Comparison of ENCODE assay signal across 17 cellular contexts in genomic region chr10:50536617-50537252, GRCh38.
DNase-seq lines count a peak whose midpoint lies in the region; ATAC-seq, FAIRE-seq and TF ChIP-seq lines count a peak whose summit lies in the region.
"Had no signal": no experiment of that assay in that cellular context is flagged by ENCODE, and none has a peak within 500 bp of the region (broad histone marks: within the 10 kb centered on the region; RNA-seq: fewer than 3 reads in every experiment).

No MANE protein-coding gene starts in this region.

- no peak overlapping the region for H2BK15ac ChIP-seq in IMR-90 (ENCODE audit: low read depth, low read length)

- no peak for ATAC-seq in IMR-90 (ENCODE audit: low read depth)
- ATAC-seq: left colon had no signal

- no peak for TF ChIP-seq EP300 in sigmoid colon (IDR thresholded peaks at IDR 0.05)

- BruUV-seq in mammary epithelial cell (replicated peaks; lab: Mats Ljungman, UMichigan) (no TSS peak), MCF 10A (replicated peaks; lab: Mats Ljungman, UMichigan) (no TSS peak), IMR-90 (replicated peaks; lab: Mats Ljungman, UMichigan) (no TSS peak)

- H4K20me1 ChIP-seq in mammary epithelial cell (ENCODE audit: insufficient read depth, low read length) (no peaks in the 10 kb centered on the region), IMR-90 (ENCODE audit: insufficient read depth, low read length) (no peaks in the 10 kb centered on the region)

- in situ Hi-C loops in mammary epithelial cell (cut with MboI; ENCODE audit: low sequenced_read_pairs in 2 of 2) (no loop called here), IMR-90 (cut with MboI; ENCODE audit: low sequenced_read_pairs) (no loop called here)

- H2AFZ ChIP-seq in mammary epithelial cell (ENCODE audit: low read depth, low read length) (no peak overlapping the region), IMR-90 (replicated peaks; ENCODE audit: low read length, poor library complexity) (no peak overlapping the region)
- H2AFZ ChIP-seq: hepatocyte had no signal

- no peak overlapping the region for H3K9ac ChIP-seq in mammary epithelial cell (ENCODE audit: insufficient read depth, low read length)
- H3K9ac ChIP-seq in IMR-90 (ENCODE audit: low read depth, low read length) = no peak overlapping the region

- H3K4me2 ChIP-seq in mammary epithelial cell (ENCODE audit: insufficient read depth, low read depth, low read length) (no peak overlapping the region), IMR-90 (ENCODE audit: low read depth, low read length) (no peak overlapping the region)
- H3K4me2 ChIP-seq: hepatocyte had no signal

- H2BK5ac ChIP-seq in IMR-90 (ENCODE audit: low read depth, low read length, poor library complexity, severe bottlenecking) = no peak overlapping the region

- no peak overlapping the region for H2BK120ac ChIP-seq in IMR-90 (ENCODE audit: low read depth, low read length)

- no peaks in the 10 kb centered on the region for H3K36me3 Mint-ChIP-seq in MCF 10A (ENCODE audit: insufficient read depth, unreplicated experiment)
- H3K36me3 Mint-ChIP-seq: activated naive CD4-positive, alpha-beta T cell treated with anti-CD3 and anti-CD28 coated beads, Interleukin-2, amount 50 U/mL, for 72 hours had no signal

- peaks cover 7% of the 10 kb centered on the region for H3K4me1 ChIP-seq in mammary epithelial cell (ENCODE audit: insufficient read depth, low read length)
- H3K4me1 ChIP-seq in IMR-90 (ENCODE audit: control insufficient read depth, insufficient read depth, low read length) = peaks cover 2% of the 10 kb centered on the region; the same call in 1 of the 2 replicates
- H3K4me1 ChIP-seq in small intestine (ENCODE audit: control insufficient read depth in 2 of 2, insufficient read depth in 1 of 2, low read depth in 1 of 2, low read length in 1 of 2) = peaks cover 8 to 10% of the 10 kb centered on the region in 2 donors
- peaks cover 0 to 21% (median 2%) of the 10 kb centered on the region in 4 donors for H3K4me1 ChIP-seq in sigmoid colon

- peaks cover 11% of the 10 kb centered on the region for H3K4me1 Mint-ChIP-seq in MCF 10A (ENCODE audit: insufficient read depth, unreplicated experiment)

- no peak overlapping the region for H2BK20ac ChIP-seq in IMR-90 (ENCODE audit: low read depth, low read length)

- no peaks in the 10 kb centered on the region for H3K79me2 ChIP-seq in mammary epithelial cell (ENCODE audit: insufficient read depth, low read length)

- WGBS in mammary epithelial cell (ENCODE audit: low coverage, missing lambda C conversion rate) = 50% methylated on average over 1 of the region's 1 CpG
- no CpG with 5 or more reads among the region's 1 CpG for WGBS in IMR-90 (ENCODE audit: extremely low coverage in 2 of 2, insufficient read length in 1 of 2), 2 experiments
- 61 to 100% (median 95%) methylated on average over 1 of the region's 1 CpG for WGBS in small intestine, 3 donors
- 41 to 94% methylated on average over 1 of the region's 1 CpG for WGBS in sigmoid colon, 2 donors

- H3K9me1 ChIP-seq in IMR-90 (ENCODE audit: insufficient read depth, low read length) = no peaks in the 10 kb centered on the region

- no peak overlapping the region for H3K23ac ChIP-seq in IMR-90 (ENCODE audit: low read depth, low read length)

- CTCF ChIA-PET in mammary epithelial cell (lab: Charles Lee; ENCODE audit: low non-redundant PET) = no interaction called here
- CTCF ChIA-PET in MCF 10A (lab: Yijun Ruan, JAX) = no interaction called here
- CTCF ChIA-PET in IMR-90 (lab: Yijun Ruan, JAX) = no interaction called here

- H3K27me3 ChIP-seq in mammary epithelial cell (ENCODE audit: insufficient read depth, low read length) (no peaks in the 10 kb centered on the region), IMR-90 (ENCODE audit: control insufficient read depth, insufficient read depth, low read length) (no peaks in the 10 kb centered on the region), small intestine (ENCODE audit: control insufficient read depth in 2 of 2, insufficient read depth in 2 of 2, low read length in 2 of 2) (no peaks in the 10 kb centered on the region), sigmoid colon (no peaks in the 10 kb centered on the region)
- H3K27me3 ChIP-seq: hepatocyte had no signal

- no peak overlapping the region for H2AK9ac ChIP-seq in IMR-90 (replicated peaks; ENCODE audit: low read depth, low read length, poor library complexity)

- no peaks in the 10 kb centered on the region for H3K27me3 Mint-ChIP-seq in MCF 10A (ENCODE audit: insufficient read depth, unreplicated experiment)

- H3K36me3 ChIP-seq in mammary epithelial cell (ENCODE audit: insufficient read depth, low read length) (no peaks in the 10 kb centered on the region), IMR-90 (ENCODE audit: control insufficient read depth, insufficient read depth, low read length) (no peaks in the 10 kb centered on the region), small intestine (ENCODE audit: control insufficient read depth in 2 of 2, insufficient read depth in 2 of 2, low read length in 2 of 2) (no peaks in the 10 kb centered on the region), sigmoid colon (no peaks in the 10 kb centered on the region)
- H3K36me3 ChIP-seq: WERI-Rb-1 had no signal

- H2AK5ac ChIP-seq in IMR-90 (ENCODE audit: low read depth, low read length) = no peak overlapping the region

- H3K9me3 Mint-ChIP-seq in MCF 10A (ENCODE audit: unreplicated experiment) = no peaks in the 10 kb centered on the region
- H3K9me3 Mint-ChIP-seq: activated naive CD4-positive, alpha-beta T cell treated with anti-CD3 and anti-CD28 coated beads, Interleukin-2, amount 50 U/mL, for 72 hours had no signal

- FAIRE-seq in small intestine (lab: Jason Lieb, UNC) = peak; percentile 30
- FAIRE-seq: G401.6 had no signal

- intact Hi-C loops in mammary epithelial cell (cut with micrococcal nuclease) (no loop called here), MCF 10A (cut with micrococcal nuclease) (no loop called here), IMR-90 (cut with micrococcal nuclease) (no loop called here), sigmoid colon (cut with DNase I) (no loop called here)

- H3K27ac ChIP-seq in mammary epithelial cell (ENCODE audit: insufficient read depth, low read depth, low read length) (no peak overlapping the region), IMR-90 (ENCODE audit: insufficient read depth, low read length) (no peak overlapping the region), small intestine (ENCODE audit: low read depth in 1 of 2, low read length in 1 of 2) (no peak overlapping the region), sigmoid colon (no peak overlapping the region)
- H3K27ac ChIP-seq: hepatocyte, WERI-Rb-1 had no signal

- no peak for TF ChIP-seq RAD21 in IMR-90 (IDR thresholded peaks at IDR 0.05; ENCODE audit: low read length)

- H4K91ac ChIP-seq in IMR-90 (ENCODE audit: insufficient read depth, low read depth, low read length) = no peak overlapping the region

- dilution Hi-C loops in mammary epithelial cell (cut with HindIII; ENCODE audit: low sequenced_read_pairs) (no loop called here), IMR-90 (cut with HindIII; ENCODE audit: low sequenced_read_pairs, unreplicated experiment) (no loop called here)

- no peak overlapping the region for H3K18ac ChIP-seq in IMR-90 (ENCODE audit: low read depth, low read length)

- POLR2A ChIA-PET in MCF 10A (lab: Yijun Ruan, JAX) = interaction anchor here (1.0 kb wide), 1 partner anchor 85 kb away, joined by 3 read pairs; no protein-coding TSS in a partner anchor
- POLR2A ChIA-PET in IMR-90 (lab: Charles Lee; ENCODE audit: unreplicated experiment) = no interaction called here

- no peak overlapping the region for H3K4me3 Mint-ChIP-seq in MCF 10A (ENCODE audit: unreplicated experiment)

- TF ChIP-seq POLR2A in IMR-90 (IDR thresholded peaks at IDR 0.05; ENCODE audit: low read depth, low read length) (no peak), sigmoid colon (IDR thresholded peaks at IDR 0.05) (no peak)

- H3K27ac Mint-ChIP-seq in MCF 10A (ENCODE audit: low read depth, unreplicated experiment) = no peak overlapping the region

- no peak overlapping the region for H3K14ac ChIP-seq in IMR-90 (replicated peaks; ENCODE audit: low read depth, low read length)

- no peak for TF ChIP-seq CTCF in mammary epithelial cell (conservative IDR thresholded peaks at IDR 0.05 in 1 of 2, IDR thresholded peaks at IDR 0.05 in 1 of 2; ENCODE audit: extremely low read depth in 1 of 2, insufficient read depth in 1 of 2, low read depth in 1 of 2, low read length in 2 of 2)
- no peak for TF ChIP-seq CTCF in MCF 10A (IDR thresholded peaks at IDR 0.05; ENCODE audit: unreplicated experiment)
- TF ChIP-seq CTCF in IMR-90 (conservative IDR thresholded peaks at IDR 0.05; ENCODE audit: low read depth, low read length) = no peak
- no peak for TF ChIP-seq CTCF in epithelial cell of esophagus (IDR thresholded peaks at IDR 0.05; ENCODE audit: insufficient read depth, low read depth, low read length, missing control alignments)
- no peak for TF ChIP-seq CTCF in sigmoid colon (IDR thresholded peaks at IDR 0.05)

- no peak overlapping the region for H3K4ac ChIP-seq in IMR-90 (ENCODE audit: low read depth, low read length)

- H4K8ac ChIP-seq in IMR-90 (ENCODE audit: low read depth in 2 of 2, low read length in 2 of 2) = no peak overlapping the region

- H3K4me3 ChIP-seq in mammary epithelial cell (replicated peaks in 1 of 3; ENCODE audit: insufficient read depth in 1 of 3, low read depth in 2 of 3, low read length in 3 of 3) (no peak overlapping the region), IMR-90 (ENCODE audit: insufficient read depth, low read depth, low read length) (no peak overlapping the region), epithelial cell of esophagus (ENCODE audit: low read length) (no peak overlapping the region), small intestine (ENCODE audit: low read depth in 1 of 2, low read length in 2 of 2) (no peak overlapping the region), sigmoid colon (no peak overlapping the region)
- H3K4me3 ChIP-seq: hepatocyte had no signal

- H4K5ac ChIP-seq in IMR-90 (ENCODE audit: low read depth, low read length) = no peak overlapping the region

- DNase-seq in mammary epithelial cell (peak; percentile 41), MCF 10A (ENCODE audit: unreplicated experiment) (no peak), IMR-90 (peak; percentile 65), epithelial cell of esophagus (ENCODE audit: low read depth) (peak; percentile 76), small intestine (no peak), NCI-H187 treated with DMSO at 0.1 percent for 48 hours (lab: John Stamatoyannopoulos, UW) (no peak), sigmoid colon (no peak)
- DNase-seq: Caco-2, left colon, NCI-H187, NCI-H510A, retina, Right ventricle myocardium superior, WERI-Rb-1 had no signal

- H3K9me3 ChIP-seq in mammary epithelial cell (replicated peaks; ENCODE audit: insufficient read depth, low read length) (no peaks in the 10 kb centered on the region), IMR-90 (ENCODE audit: control insufficient read depth, insufficient read depth, low read length) (no peaks in the 10 kb centered on the region), small intestine (ENCODE audit: control insufficient read depth, low read depth) (no peaks in the 10 kb centered on the region), sigmoid colon (no peaks in the 10 kb centered on the region)
- H3K9me3 ChIP-seq: Caco-2 had no signal

- no peak overlapping the region for H3K56ac ChIP-seq in IMR-90 (ENCODE audit: extremely low read depth, insufficient read depth, low read length)

- peaks cover 16 to 30% of the 10 kb centered on the region in 2 experiments for H3K79me1 ChIP-seq in IMR-90 (ENCODE audit: low read depth in 1 of 2, low read length in 2 of 2)

Comparison
In these comparisons a context has a peak if more than half of its experiments do, and no peak if none do; other contexts are left out.
1. DNase-seq: peak in mammary epithelial cell (single experiment), IMR-90 (single experiment) and epithelial cell of esophagus (single experiment); none in MCF 10A (single experiment), small intestine (single experiment), NCI-H187 treated with DMSO at 0.1 percent for 48 hours (single experiment) and sigmoid colon (single experiment).